1 cellular context compared by ENCODE assay signal in the genomic region with DNA sequence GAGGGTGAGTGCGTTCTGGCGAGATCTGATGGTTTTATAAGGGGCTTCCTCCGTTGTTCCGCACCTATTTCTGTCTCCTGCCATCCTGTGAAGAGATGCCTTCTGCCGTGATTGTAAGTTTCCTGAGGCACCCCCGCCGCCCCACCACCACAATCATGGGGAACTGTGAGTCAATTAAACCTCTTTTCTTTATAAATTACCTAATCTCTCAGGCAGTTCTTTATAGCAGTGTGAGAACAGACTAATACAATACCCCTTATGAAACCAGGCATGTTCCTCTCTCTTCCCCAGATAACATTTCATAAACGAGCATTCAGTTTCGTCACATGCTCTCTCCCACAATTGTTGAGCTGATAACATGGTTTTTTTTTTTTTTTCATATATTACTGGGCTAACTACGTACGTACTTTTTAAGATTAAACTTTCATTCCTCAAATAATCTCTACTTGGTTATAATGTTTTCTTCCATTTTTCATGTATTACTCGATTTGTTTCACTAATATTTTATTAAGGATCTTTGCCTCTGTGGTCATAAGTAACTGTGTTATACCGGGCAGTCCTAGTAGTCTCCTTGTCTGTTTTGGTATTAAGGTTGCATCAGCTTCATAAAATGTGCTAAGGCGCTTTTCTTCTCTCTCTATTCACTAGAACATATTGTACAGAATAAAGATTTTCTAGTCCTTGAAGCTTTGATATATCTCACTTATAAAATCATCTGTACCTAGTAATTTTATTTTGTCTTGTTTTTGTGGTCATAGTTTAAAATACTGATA.
TF ChIP-seq lines count a peak whose summit lies in the region.

No MANE protein-coding gene starts in this region.

TF ChIP-seq in HEK293, 187 proteins besides CTCF, POLR2A, EP300 and RAD21 (continued from another document):
- TF ChIP-seq, protein P1, sequence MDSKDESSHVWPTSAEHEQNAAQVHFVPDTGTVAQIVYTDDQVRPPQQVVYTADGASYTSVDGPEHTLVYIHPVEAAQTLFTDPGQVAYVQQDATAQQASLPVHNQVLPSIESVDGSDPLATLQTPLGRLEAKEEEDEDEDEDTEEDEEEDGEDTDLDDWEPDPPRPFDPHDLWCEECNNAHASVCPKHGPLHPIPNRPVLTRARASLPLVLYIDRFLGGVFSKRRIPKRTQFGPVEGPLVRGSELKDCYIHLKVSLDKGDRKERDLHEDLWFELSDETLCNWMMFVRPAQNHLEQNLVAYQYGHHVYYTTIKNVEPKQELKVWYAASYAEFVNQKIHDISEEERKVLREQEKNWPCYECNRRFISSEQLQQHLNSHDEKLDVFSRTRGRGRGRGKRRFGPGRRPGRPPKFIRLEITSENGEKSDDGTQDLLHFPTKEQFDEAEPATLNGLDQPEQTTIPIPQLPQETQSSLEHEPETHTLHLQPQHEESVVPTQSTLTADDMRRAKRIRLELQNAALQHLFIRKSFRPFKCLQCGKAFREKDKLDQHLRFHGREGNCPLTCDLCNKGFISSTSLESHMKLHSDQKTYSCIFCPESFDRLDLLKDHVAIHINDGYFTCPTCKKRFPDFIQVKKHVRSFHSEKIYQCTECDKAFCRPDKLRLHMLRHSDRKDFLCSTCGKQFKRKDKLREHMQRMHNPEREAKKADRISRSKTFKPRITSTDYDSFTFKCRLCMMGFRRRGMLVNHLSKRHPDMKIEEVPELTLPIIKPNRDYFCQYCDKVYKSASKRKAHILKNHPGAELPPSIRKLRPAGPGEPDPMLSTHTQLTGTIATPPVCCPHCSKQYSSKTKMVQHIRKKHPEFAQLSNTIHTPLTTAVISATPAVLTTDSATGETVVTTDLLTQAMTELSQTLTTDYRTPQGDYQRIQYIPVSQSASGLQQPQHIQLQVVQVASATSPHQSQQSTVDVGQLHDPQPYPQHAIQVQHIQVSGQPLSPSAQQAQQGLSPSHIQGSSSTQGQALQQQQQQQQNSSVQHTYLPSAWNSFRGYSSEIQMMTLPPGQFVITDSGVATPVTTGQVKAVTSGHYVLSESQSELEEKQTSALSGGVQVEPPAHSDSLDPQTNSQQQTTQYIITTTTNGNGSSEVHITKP (tag by site-specific recombination; IDR thresholded peaks at IDR 0.05): peak; percentile 51
- TF ChIP-seq ZNF394 (tag by site-specific recombination; IDR thresholded peaks at IDR 0.05; ENCODE audit: borderline replicate concordance) (no peak), YY1 (tag by site-specific recombination; IDR thresholded peaks at IDR 0.05) (no peak), ZNF707 (tag by site-specific recombination; IDR thresholded peaks at IDR 0.05) (no peak), ZNF2 (tag by site-specific recombination; IDR thresholded peaks at IDR 0.05) (no peak), ZNF335 (tag by site-specific recombination; conservative IDR thresholded peaks at IDR 0.05) (peak; percentile 84), ZNF157 (tag by site-specific recombination; IDR thresholded peaks at IDR 0.05) (peak; percentile 66), ZNF24 (tag by site-specific recombination; IDR thresholded peaks at IDR 0.05) (no peak), ZBTB17 (tag by site-specific recombination; IDR thresholded peaks at IDR 0.05) (peak; percentile 48), REPIN1 (tag by site-specific recombination; IDR thresholded peaks at IDR 0.05; ENCODE audit: low read depth) (no peak), ZBTB20 (tag by site-specific recombination; IDR thresholded peaks at IDR 0.05) (peak; percentile 26; the same call in 1 of the 2 replicates), ZNF341 (tag by site-specific recombination; IDR thresholded peaks at IDR 0.05; ENCODE audit: low read depth) (no peak), ZSCAN30 (tag by site-specific recombination; IDR thresholded peaks at IDR 0.05) (no peak), TRIM28 (IDR thresholded peaks at IDR 0.05; ENCODE audit: borderline replicate concordance, low read length) (peak; percentile 47; the same call in 1 of the 2 replicates), GLIS2 (tag by site-specific recombination; IDR thresholded peaks at IDR 0.05) (no peak), FEZF1 (tag by site-specific recombination; IDR thresholded peaks at IDR 0.05) (peak; percentile 66), ZNF202 (tag by site-specific recombination; IDR thresholded peaks at IDR 0.05; ENCODE audit: borderline replicate concordance) (no peak)
